ENCODE assay signal across 8 cellular contexts in genomic region chr16:68236804-68237242, GRCh38. TPM values are rescaled to one million over a fixed set of nuclear protein-coding genes. Genes with fewer than 3 reads are reported as not detected.
DNase-seq lines count a peak whose midpoint lies in the region; ATAC-seq and TF ChIP-seq lines count a peak whose summit lies in the region.

No MANE protein-coding gene starts in this region.

- H3K9me3 Mint-ChIP-seq in activated CD8-positive, alpha-beta T cell treated with anti-CD3 and anti-CD28 coated beads for 36 hours: no peaks in the 10 kb centered on the region

- TF ChIP-seq CTCF in SK-N-SH (IDR thresholded peaks at IDR 0.05): no peak
- TF ChIP-seq CTCF in activated CD8-positive, alpha-beta T cell treated with anti-CD3 and anti-CD28 coated beads for 36 hours (IDR thresholded peaks at IDR 0.05): no peak
- TF ChIP-seq CTCF in right atrium auricular region (IDR thresholded peaks at IDR 0.05): no peak
- no peak for TF ChIP-seq CTCF in spleen (IDR thresholded peaks at IDR 0.05 in 8 of 11, conservative IDR thresholded peaks at IDR 0.05 in 3 of 11)

- no peaks in the 10 kb centered on the region for H3K36me3 Mint-ChIP-seq in activated CD8-positive, alpha-beta T cell treated with anti-CD3 and anti-CD28 coated beads for 36 hours (ENCODE audit: low read depth)

- peaks cover 0 to 8% of the 10 kb centered on the region in 2 experiments; a peak in 1 of 4 replicates for H3K4me1 ChIP-seq in SK-N-SH (ENCODE audit: control insufficient read depth in 1 of 2, insufficient read depth in 2 of 2, low read depth in 1 of 2, low read length in 1 of 2)
- peaks cover 0 to 48% of the 10 kb centered on the region in 2 donors for H3K4me1 ChIP-seq in right atrium auricular region
- H3K4me1 ChIP-seq in spleen: peaks cover 26 to 67% (median 48%) of the 10 kb centered on the region in 6 donors

- peaks cover 3% of the 10 kb centered on the region for H3F3A ChIP-seq in SK-N-SH (replicated peaks; ENCODE audit: insufficient read depth)

- no peak for TF ChIP-seq EP300 in SK-N-SH (IDR thresholded peaks at IDR 0.05; ENCODE audit: borderline replicate concordance in 1 of 2, low read depth in 1 of 2, low read length in 1 of 2)

- H3K9me3 ChIP-seq in SK-N-SH (no peaks in the 10 kb centered on the region), right atrium auricular region (no peaks in the 10 kb centered on the region), spleen (no peaks in the 10 kb centered on the region)

- ATAC-seq in SK-N-SH treated with all-trans-retinoic acid at 6 μM for 48 hours (no peak), GM18502 (IDR thresholded peaks at IDR 0.05; ENCODE audit: poor library complexity, unreplicated experiment) (no peak), GM19455 (IDR thresholded peaks at IDR 0.05; ENCODE audit: unreplicated experiment) (no peak), GM18519 (IDR thresholded peaks at IDR 0.05; ENCODE audit: low FRiP score, unreplicated experiment) (no peak)
- ATAC-seq in activated CD8-positive, alpha-beta T cell treated with anti-CD3 and anti-CD28 coated beads for 36 hours: peak; percentile 5

- H3K4me2 ChIP-seq in SK-N-SH: peak overlapping the region; percentile 70

- no peaks in the 10 kb centered on the region for H3K79me2 ChIP-seq in SK-N-SH (ENCODE audit: insufficient read depth)

- H3K27me3 Mint-ChIP-seq in activated CD8-positive, alpha-beta T cell treated with anti-CD3 and anti-CD28 coated beads for 36 hours: no peaks in the 10 kb centered on the region

- DNase-seq in SK-N-SH: no peak
- peak; percentile 48 for DNase-seq in activated CD8-positive, alpha-beta T cell treated with anti-CD3 and anti-CD28 coated beads for 36 hours
- no peak for DNase-seq in right atrium auricular region (ENCODE audit: low spot score)
- DNase-seq in spleen: no peak

- peak overlapping the region; percentile 79; the same call in 1 of the 2 replicates for H2AFZ ChIP-seq in SK-N-SH (ENCODE audit: low read depth)

- H3K27me3 ChIP-seq in SK-N-SH (ENCODE audit: insufficient read depth) (no peaks in the 10 kb centered on the region), right atrium auricular region (no peaks in the 10 kb centered on the region), spleen (replicated peaks in 1 of 7) (peaks cover 0 to 20% (median 0%) of the 10 kb centered on the region in 7 donors)

- H3K36me3 ChIP-seq in SK-N-SH (replicated peaks in 1 of 2; ENCODE audit: control insufficient read depth in 1 of 2, insufficient read depth in 2 of 2, low read length in 1 of 2) (no peaks in the 10 kb centered on the region), right atrium auricular region (no peaks in the 10 kb centered on the region), spleen (peaks cover 0 to 7% (median 0%) of the 10 kb centered on the region in 6 donors)

- peak overlapping the region; percentile 55 for H3K9ac ChIP-seq in SK-N-SH

- no peak for TF ChIP-seq POLR2A in spleen (IDR thresholded peaks at IDR 0.05)

- peaks cover 36% of the 10 kb centered on the region for H3K4me1 Mint-ChIP-seq in activated CD8-positive, alpha-beta T cell treated with anti-CD3 and anti-CD28 coated beads for 36 hours (ENCODE audit: low read depth)

- peak overlapping the region; percentile 87 for H3K4me3 Mint-ChIP-seq in activated CD8-positive, alpha-beta T cell treated with anti-CD3 and anti-CD28 coated beads for 36 hours

- no peaks in the 10 kb centered on the region for H3K9me2 ChIP-seq in SK-N-SH

- no peaks in the 10 kb centered on the region for H4K20me1 ChIP-seq in SK-N-SH (ENCODE audit: insufficient read depth)

- CTCF ChIA-PET in SK-N-SH (lab: Yijun Ruan, JAX): interaction anchor here (0.8 to 2.2 kb wide), 6 partner anchors 9 to 196 kb away, joined by 3 to 17 read pairs (median 4); no protein-coding TSS in a partner anchor
- CTCF ChIA-PET in activated CD8-positive, alpha-beta T cell treated with anti-CD3 and anti-CD28 coated beads for 36 hours (lab: Charles Lee): interaction anchor here (0.7 to 2.9 kb wide), 8 partner anchors 8 to 144 kb away, joined by 3 to 20 read pairs (median 4); partner anchors contain the start of genes PRMT7, SLC7A6 and SLC7A6OS

- no peak for TF ChIP-seq RAD21 in SK-N-SH (IDR thresholded peaks at IDR 0.05; ENCODE audit: low read length)

- 72% methylated on average over 20 of the region's 21 CpGs for WGBS in SK-N-SH (ENCODE audit: low lambda C conversion rate)
- WGBS in spleen, 5 donors: 7 to 14% (median 10%) methylated on average over 14 to 21 of the region's 21 CpGs

- intact Hi-C loops in activated CD8-positive, alpha-beta T cell treated with anti-CD3 and anti-CD28 coated beads for 36 hours (cut with micrococcal nuclease): no loop called here
- intact Hi-C loops in spleen (cut with DNase I; ENCODE audit: low total_unique reads): no loop called here

- H3K4me3 ChIP-seq in SK-N-SH (ENCODE audit: low read depth in 2 of 2, low read length in 1 of 2) (peak overlapping the region; percentile 42 to 52), right atrium auricular region (peak overlapping the region; percentile 56 to 61), spleen (peak overlapping the region; percentile 51 to 86 (median 64))

- H3K27ac Mint-ChIP-seq in activated CD8-positive, alpha-beta T cell treated with anti-CD3 and anti-CD28 coated beads for 36 hours: peak overlapping the region; percentile 94

- POLR2A ChIA-PET in SK-N-SH (lab: Yijun Ruan, JAX): interaction anchor here (1.4 to 1.5 kb wide), 3 partner anchors 9 to 152 kb away, joined by 3 to 5 read pairs (median 5); partner anchors contain the start of genes NFATC3 and SLC7A6
- POLR2A ChIA-PET in activated CD8-positive, alpha-beta T cell treated with anti-CD3 and anti-CD28 coated beads for 36 hours (lab: Charles Lee): interaction anchor here (0.8 to 3.0 kb wide), 13 partner anchors 8 to 674 kb away, joined by 3 to 17 read pairs (median 3); partner anchors contain the start of genes NFATC3, PLA2G15, PRMT7 and SLC7A6

- H3K27ac ChIP-seq in SK-N-SH (ENCODE audit: low read depth in 2 of 2, low read length in 1 of 2) (peak overlapping the region; percentile 70 to 79), right atrium auricular region (peak overlapping the region; percentile 80 to 87), spleen (peak overlapping the region in 7 of 8 donors; percentile 51 to 89 (median 83))

TF ChIP-seq in SK-N-SH, 30 proteins besides CTCF, POLR2A, EP300 and RAD21 (continues in another document):
- no peak for TF ChIP-seq MAX (IDR thresholded peaks at IDR 0.05; ENCODE audit: low read depth)
- TF ChIP-seq TCF12 (IDR thresholded peaks at IDR 0.05): no peak
- TF ChIP-seq FOXJ3 (CRISPR knock-in tag; IDR thresholded peaks at IDR 0.05): no peak
- no peak for TF ChIP-seq GABPA (IDR thresholded peaks at IDR 0.05; ENCODE audit: low read depth)
- TF ChIP-seq RCOR1 (IDR thresholded peaks at IDR 0.05; ENCODE audit: low read length): no peak
- no peak for TF ChIP-seq NRF1 (IDR thresholded peaks at IDR 0.05; ENCODE audit: low read depth, low read length)

TF ChIP-seq in SK-N-SH treated with all-trans-retinoic acid at 6 μM for 48 hours, 23 proteins besides CTCF, POLR2A, EP300 and RAD21 (continues in another document):
- no peak for TF ChIP-seq ZFP3 (CRISPR knock-in tag; IDR thresholded peaks at IDR 0.05)
- TF ChIP-seq ARNTL (CRISPR knock-in tag; IDR thresholded peaks at IDR 0.05; ENCODE audit: borderline replicate concordance, low read depth): no peak
- no peak for TF ChIP-seq CSDC2 (CRISPR knock-in tag; IDR thresholded peaks at IDR 0.05)
- TF ChIP-seq SNAI2 (CRISPR knock-in tag; IDR thresholded peaks at IDR 0.05): no peak
- TF ChIP-seq PATZ1 (CRISPR knock-in tag; IDR thresholded peaks at IDR 0.05; ENCODE audit: borderline replicate concordance): no peak

RNA-seq across cellular contexts. Expression of gene ESRP2, which starts 0.9 kb away (rescaled TPM):
- polyA plus RNA-seq in SK-N-SH (2012; rRNA removed) (0.07 and 0.39 TPM in 2 replicates), spleen (under 1 TPM; 0.02 to 0.16 (median 0.09) TPM)
- polyA plus RNA-seq in SK-N-SH (2012; cell fraction: cytosol; rRNA removed): 0.03 TPM in 2 replicates
- 0.46 and 0.50 TPM in 2 replicates for polyA plus RNA-seq in SK-N-SH (2012; cell fraction: nucleus; rRNA removed)
- under 1 TPM; 0.65 to 0.77 TPM for total RNA-seq in activated CD8-positive, alpha-beta T cell treated with anti-CD3 and anti-CD28 coated beads for 36 hours
- total RNA-seq in right atrium auricular region (1 to 10 TPM in 1 of 2 donors, under 1 TPM in 1; 0.59 to 1.2 TPM), spleen (under 1 TPM in 5 of 7 donors, not detected in 2; 0.20 to 0.35 (median 0.27) TPM)

RNA-seq across cellular contexts. Expression of gene PLA2G15, which starts 8.3 kb away (rescaled TPM):
- polyA plus RNA-seq in SK-N-SH (2012; rRNA removed) (22.0 and 23.9 TPM in 2 replicates), spleen (1 to 10 TPM; 6.3 to 8.5 (median 7.9) TPM)
- 9.9 and 15.9 TPM in 2 replicates for polyA plus RNA-seq in SK-N-SH (2012; cell fraction: cytosol; rRNA removed)
- 26.9 and 27.4 TPM in 2 replicates for polyA plus RNA-seq in SK-N-SH (2012; cell fraction: nucleus; rRNA removed)
- total RNA-seq in activated CD8-positive, alpha-beta T cell treated with anti-CD3 and anti-CD28 coated beads for 36 hours: 1 to 10 TPM; 6.7 to 6.8 TPM
- total RNA-seq in right atrium auricular region (10 to 100 TPM; 28.3 to 29.1 TPM), spleen (10 to 100 TPM; 26.1 to 40.4 (median 35.7) TPM)

RNA-seq across cellular contexts. Expression of gene SLC7A6, which starts 27.5 kb away (rescaled TPM):
- polyA plus RNA-seq in SK-N-SH (2012; rRNA removed): 19.0 and 37.3 TPM in 2 replicates
- polyA plus RNA-seq in SK-N-SH (2012; cell fraction: cytosol; rRNA removed): 12.8 and 13.7 TPM in 2 replicates
- 71.5 and 122 TPM in 2 replicates for polyA plus RNA-seq in SK-N-SH (2012; cell fraction: nucleus; rRNA removed)
- total RNA-seq in activated CD8-positive, alpha-beta T cell treated with anti-CD3 and anti-CD28 coated beads for 36 hours: 10 to 100 TPM; 73.8 to 76.9 TPM
- total RNA-seq in right atrium auricular region: 10 to 100 TPM; 28.9 to 51.0 TPM
- total RNA-seq in spleen: 10 to 100 TPM; 24.9 to 62.8 (median 50.7) TPM
- polyA plus RNA-seq in spleen: 10 to 100 TPM in 2 of 3 donors, 1 to 10 TPM in 1; 9.8 to 12.3 (median 11.6) TPM
